In the genomic region with DNA sequence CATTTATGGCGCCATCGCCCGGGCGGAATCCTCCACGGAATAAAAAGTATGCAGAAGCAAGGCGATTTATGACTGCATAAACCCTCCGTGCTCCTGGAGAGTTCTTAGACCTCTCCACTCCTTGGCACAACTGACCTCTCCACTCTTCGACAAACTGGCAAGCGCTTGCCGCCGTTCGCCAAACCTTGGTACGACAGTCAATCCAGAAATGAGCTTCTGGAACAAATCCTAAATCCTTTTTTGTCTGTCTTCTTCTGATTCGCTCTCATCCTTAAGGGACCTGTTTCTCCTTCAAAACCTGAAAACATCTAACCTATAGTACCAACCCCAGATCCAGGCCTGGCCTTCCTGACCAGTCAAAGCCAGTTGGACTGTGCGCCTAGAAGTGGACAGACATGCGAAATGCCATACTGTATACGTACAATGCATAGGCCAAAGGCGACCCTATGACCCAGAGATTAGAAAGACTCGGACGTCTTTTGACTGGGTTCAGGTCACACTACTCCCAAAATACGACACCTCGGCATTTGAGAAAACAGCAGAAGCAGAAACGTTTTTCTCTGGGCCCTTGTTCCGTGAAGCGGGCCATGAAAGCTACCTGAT, we compare ENCODE assay signal across 9 cellular contexts. TPM values are rescaled to one million over a fixed set of nuclear protein-coding genes. Genes with fewer than 3 reads are reported as not detected.
A peak's percentile ranks its signal among the peaks of the same experiment; 100 is the strongest.
DNase-seq lines count a peak whose midpoint lies in the region; ATAC-seq and TF ChIP-seq lines count a peak whose summit lies in the region.
"Had no signal": no experiment of that assay in that cellular context is flagged by ENCODE, and none has a peak within 500 bp of the region (broad histone marks: within the 10 kb centered on the region; RNA-seq: fewer than 3 reads in every experiment).

No MANE protein-coding gene starts in this region.

- peak in 1 of 2 donors; percentile 55 for DNase-seq in activated T-cell treated with anti-CD3 and anti-CD28 coated beads, Interleukin-2, amount 50 U/mL, for 72 hours
- DNase-seq in activated T-cell treated with anti-CD3 and anti-CD28 coated beads for 4 hours (no peak), left lung (no peak), type B pancreatic cell (ENCODE audit: extremely low spot score, unreplicated experiment) (no peak), H4 (ENCODE audit: low spot score) (no peak), NCI-H1092 (lab: John Stamatoyannopoulos, UW) (no peak)
- DNase-seq in activated naive CD8-positive, alpha-beta T cell treated with anti-CD3 and anti-CD28 coated beads, Interleukin-2, amount 10 ng/mL, durations not matched to agents 7 days and 5 days = no peak

- peaks cover 0 to 6% of the 10 kb centered on the region in 2 donors for H3K9me3 ChIP-seq in left lung

- no peak for TF ChIP-seq CTCF in left lung (IDR thresholded peaks at IDR 0.05)
- TF ChIP-seq CTCF in type B pancreatic cell (conservative IDR thresholded peaks at IDR 0.05) = no peak

- POLR2A ChIA-PET in activated naive CD8-positive, alpha-beta T cell treated with anti-CD3 and anti-CD28 coated beads, Interleukin-2, amount 10 ng/mL, durations not matched to agents 7 days and 5 days (lab: Charles Lee) = interaction anchor here (0.6 to 7.4 kb wide), 6 partner anchors 11 to 971 kb away, joined by 4 to 64 read pairs (median 7); a partner anchor contains a TSS

- intact Hi-C loops in left lung (cut with DNase I) = no loop called here

- H3K4me1 Mint-ChIP-seq in activated T-cell treated with anti-CD3 and anti-CD28 coated beads, Interleukin-2, amount 50 U/mL, for 72 hours (ENCODE audit: low read depth) = peaks cover 27% of the 10 kb centered on the region
- H3K4me1 Mint-ChIP-seq in activated naive CD8-positive, alpha-beta T cell treated with anti-CD3 and anti-CD28 coated beads, Interleukin-2, amount 10 ng/mL, durations not matched to agents 7 days and 5 days = peaks cover 39% of the 10 kb centered on the region
- H3K4me1 Mint-ChIP-seq in type B pancreatic cell (ENCODE audit: unreplicated experiment) = peaks cover 26% of the 10 kb centered on the region

- no peak for ATAC-seq in activated T-cell treated with anti-CD3 and anti-CD28 coated beads, Interleukin-2, amount 50 U/mL, for 72 hours (replicated peaks in 1 of 2)
- no peak for ATAC-seq in activated naive CD8-positive, alpha-beta T cell treated with anti-CD3 and anti-CD28 coated beads, Interleukin-2, amount 10 ng/mL, durations not matched to agents 7 days and 5 days (ENCODE audit: low read depth)
- ATAC-seq in left lung (peak; percentile 69), GM21381 (IDR thresholded peaks at IDR 0.05; ENCODE audit: unreplicated experiment) (no peak)

- peaks cover 0 to 9% of the 10 kb centered on the region in 2 donors for H3K4me1 ChIP-seq in left lung

- no peaks in the 10 kb centered on the region for H3K27me3 Mint-ChIP-seq in activated T-cell treated with anti-CD3 and anti-CD28 coated beads, Interleukin-2, amount 50 U/mL, for 72 hours (ENCODE audit: low read depth)
- peaks cover 3% of the 10 kb centered on the region for H3K27me3 Mint-ChIP-seq in activated naive CD8-positive, alpha-beta T cell treated with anti-CD3 and anti-CD28 coated beads, Interleukin-2, amount 10 ng/mL, durations not matched to agents 7 days and 5 days
- H3K27me3 Mint-ChIP-seq in type B pancreatic cell = peaks cover 23% of the 10 kb centered on the region

- H3K4me3 ChIP-seq in left lung = peak overlapping the region; percentile 62 to 77

- H3K27ac Mint-ChIP-seq in activated T-cell treated with anti-CD3 and anti-CD28 coated beads, Interleukin-2, amount 50 U/mL, for 72 hours = peak overlapping the region; percentile 99
- H3K27ac Mint-ChIP-seq in activated naive CD8-positive, alpha-beta T cell treated with anti-CD3 and anti-CD28 coated beads, Interleukin-2, amount 10 ng/mL, durations not matched to agents 7 days and 5 days = peak overlapping the region; percentile 88
- H3K27ac Mint-ChIP-seq in type B pancreatic cell = peak overlapping the region; percentile 95

- H3K4me3 Mint-ChIP-seq in activated T-cell treated with anti-CD3 and anti-CD28 coated beads, Interleukin-2, amount 50 U/mL, for 72 hours = peak overlapping the region; percentile 91 to 94
- peak overlapping the region; percentile 92 for H3K4me3 Mint-ChIP-seq in activated naive CD8-positive, alpha-beta T cell treated with anti-CD3 and anti-CD28 coated beads, Interleukin-2, amount 10 ng/mL, durations not matched to agents 7 days and 5 days
- H3K4me3 Mint-ChIP-seq in type B pancreatic cell = peak overlapping the region; percentile 90

- peaks cover 1 to 6% of the 10 kb centered on the region in 2 donors for H3K36me3 Mint-ChIP-seq in activated T-cell treated with anti-CD3 and anti-CD28 coated beads, Interleukin-2, amount 50 U/mL, for 72 hours (ENCODE audit: insufficient read depth in 2 of 2)
- H3K36me3 Mint-ChIP-seq in activated naive CD8-positive, alpha-beta T cell treated with anti-CD3 and anti-CD28 coated beads, Interleukin-2, amount 10 ng/mL, durations not matched to agents 7 days and 5 days = peaks cover 3% of the 10 kb centered on the region
- peaks cover 9% of the 10 kb centered on the region for H3K36me3 Mint-ChIP-seq in type B pancreatic cell

- H3K27me3 ChIP-seq in left lung = peaks cover 0 to 3% of the 10 kb centered on the region in 2 donors

- H3K27ac ChIP-seq in left lung = peak overlapping the region; percentile 34 to 67
- H3K27ac ChIP-seq: epithelial cell of prostate had no signal

- no peaks in the 10 kb centered on the region for H3K36me3 ChIP-seq in left lung

- no peaks in the 10 kb centered on the region for H3K9me3 Mint-ChIP-seq in activated T-cell treated with anti-CD3 and anti-CD28 coated beads, Interleukin-2, amount 50 U/mL, for 72 hours
- H3K9me3 Mint-ChIP-seq in activated naive CD8-positive, alpha-beta T cell treated with anti-CD3 and anti-CD28 coated beads, Interleukin-2, amount 10 ng/mL, durations not matched to agents 7 days and 5 days = peaks cover 7% of the 10 kb centered on the region
- peaks cover 7% of the 10 kb centered on the region for H3K9me3 Mint-ChIP-seq in type B pancreatic cell

RNA-seq across cellular contexts. Expression of gene TRIM27, which starts 59.4 kb away (rescaled TPM):
- 10 to 100 TPM; 50.7 to 51.1 TPM for total RNA-seq in activated T-cell treated with anti-CD3 and anti-CD28 coated beads, Interleukin-2, amount 50 U/mL, for 72 hours
- 10 to 100 TPM; 64.4 to 67.1 TPM for total RNA-seq in activated naive CD8-positive, alpha-beta T cell treated with anti-CD3 and anti-CD28 coated beads, Interleukin-2, amount 10 ng/mL, durations not matched to agents 7 days and 5 days
- total RNA-seq in left lung (10 to 100 TPM; 42.2 to 47.5 TPM), type B pancreatic cell (ENCODE audit: low replicate concordance) (49.2 and 78.0 TPM in 2 replicates)
- 66.8 and 72.7 TPM in 2 replicates for total RNA-seq in H4 (2014; rRNA removed; shearing (Covaris generic))
